16 cellular contexts compared by ENCODE assay signal in genomic region chr17:44039829-44040635, GRCh38. TPM values are rescaled to one million over a fixed set of nuclear protein-coding genes. Genes with fewer than 3 reads are reported as not detected.
A peak's percentile ranks its signal among the peaks of the same experiment; 100 is the strongest.
DNase-seq lines count a peak whose midpoint lies in the region; ATAC-seq, FAIRE-seq and TF ChIP-seq lines count a peak whose summit lies in the region.
"Had no signal": no experiment of that assay in that cellular context is flagged by ENCODE, and none has a peak within 500 bp of the region (broad histone marks: within the 10 kb centered on the region; RNA-seq: fewer than 3 reads in every experiment).

No MANE protein-coding gene starts in this region.

- H3K27me3 Mint-ChIP-seq in activated CD8-positive, alpha-beta T cell treated with anti-CD3 and anti-CD28 coated beads for 36 hours, result no peaks in the 10 kb centered on the region
- no peaks in the 10 kb centered on the region for H3K27me3 Mint-ChIP-seq in osteocyte (ENCODE audit: unreplicated experiment)
- no peaks in the 10 kb centered on the region for H3K27me3 Mint-ChIP-seq in naive thymus-derived CD8-positive, alpha-beta T cell
- H3K27me3 Mint-ChIP-seq: activated naive CD4-positive, alpha-beta T cell treated with anti-CD3 and anti-CD28 coated beads, Interleukin-2, amount 50 U/mL, for 24 hours; naive B cell had no signal

- peaks cover 25% of the 10 kb centered on the region for H3K36me3 ChIP-seq in GM23248 (ENCODE audit: low read depth)

- TF ChIP-seq CTCF in activated CD8-positive, alpha-beta T cell treated with anti-CD3 and anti-CD28 coated beads for 36 hours (IDR thresholded peaks at IDR 0.05), result no peak
- TF ChIP-seq CTCF in fibroblast of the aortic adventitia (IDR thresholded peaks at IDR 0.05; ENCODE audit: insufficient read depth, low read length) (no peak), osteocyte (IDR thresholded peaks at IDR 0.05) (no peak)

- no peaks in the 10 kb centered on the region for H3K9me3 ChIP-seq in GM23248 (ENCODE audit: low read depth)
- H3K9me3 ChIP-seq: BLaER1 treated with 17β-estradiol and CSF1 and Interleukin-3, amounts not matched to agents 10 nM and 100 nM had no signal

- peak overlapping the region; percentile 17 for H3K27ac Mint-ChIP-seq in activated CD8-positive, alpha-beta T cell treated with anti-CD3 and anti-CD28 coated beads for 36 hours
- peak overlapping the region; percentile 18 for H3K27ac Mint-ChIP-seq in osteocyte (ENCODE audit: unreplicated experiment)
- H3K27ac Mint-ChIP-seq in naive thymus-derived CD8-positive, alpha-beta T cell, result peak overlapping the region in 1 of 10 donors; percentile 28
- H3K27ac Mint-ChIP-seq: activated naive CD4-positive, alpha-beta T cell treated with anti-CD3 and anti-CD28 coated beads, Interleukin-2, amount 50 U/mL, for 24 hours; naive B cell had no signal

- H3K4me3 ChIP-seq in GM23248, result no peak overlapping the region
- no peak overlapping the region for H3K4me3 ChIP-seq in fibroblast of the aortic adventitia (ENCODE audit: low read depth, low read length)
- H3K4me3 ChIP-seq: BLaER1 treated with 17β-estradiol and CSF1 and Interleukin-3, amounts not matched to agents 10 nM and 100 nM; SK-N-MC had no signal

- FAIRE-seq in urothelium cell line (lab: Jason Lieb, UNC), result no peak

- intact Hi-C loops in activated CD8-positive, alpha-beta T cell treated with anti-CD3 and anti-CD28 coated beads for 36 hours (cut with micrococcal nuclease), result no loop called here

- H3K9me3 Mint-ChIP-seq in activated CD8-positive, alpha-beta T cell treated with anti-CD3 and anti-CD28 coated beads for 36 hours, result no peaks in the 10 kb centered on the region
- H3K9me3 Mint-ChIP-seq in osteocyte (ENCODE audit: unreplicated experiment), result no peaks in the 10 kb centered on the region
- no peaks in the 10 kb centered on the region for H3K9me3 Mint-ChIP-seq in naive thymus-derived CD8-positive, alpha-beta T cell
- H3K9me3 Mint-ChIP-seq: activated naive CD4-positive, alpha-beta T cell treated with anti-CD3 and anti-CD28 coated beads, Interleukin-2, amount 50 U/mL, for 24 hours; naive B cell had no signal

- peak overlapping the region; percentile 35 for H3K9ac ChIP-seq in GM23248
- H3K9ac ChIP-seq: BLaER1 treated with 17β-estradiol and CSF1 and Interleukin-3, amounts not matched to agents 10 nM and 100 nM had no signal

- H3K79me2 ChIP-seq in GM23248 (ENCODE audit: insufficient read depth), result peaks cover 84% of the 10 kb centered on the region

- peak overlapping the region; percentile 65 for H3K27ac ChIP-seq in GM23248
- H3K27ac ChIP-seq: BLaER1 treated with 17β-estradiol and CSF1 and Interleukin-3, amounts not matched to agents 10 nM and 100 nM; SK-N-MC had no signal

- H2AFZ ChIP-seq in GM23248, result no peak overlapping the region

- H3K36me3 Mint-ChIP-seq in activated CD8-positive, alpha-beta T cell treated with anti-CD3 and anti-CD28 coated beads for 36 hours (ENCODE audit: low read depth), result peaks cover 34% of the 10 kb centered on the region
- H3K36me3 Mint-ChIP-seq in osteocyte (ENCODE audit: unreplicated experiment), result peaks cover 21% of the 10 kb centered on the region
- H3K36me3 Mint-ChIP-seq in naive thymus-derived CD8-positive, alpha-beta T cell, result peaks cover 0 to 61% (median 0%) of the 10 kb centered on the region in 3 donors

- no peak for ATAC-seq in activated CD8-positive, alpha-beta T cell treated with anti-CD3 and anti-CD28 coated beads for 36 hours
- ATAC-seq in HG03135 (IDR thresholded peaks at IDR 0.05; ENCODE audit: unreplicated experiment), result no peak
- no peak for ATAC-seq in naive thymus-derived CD8-positive, alpha-beta T cell

- H3K4me2 ChIP-seq in GM23248 (ENCODE audit: unreplicated experiment), result peak overlapping the region; percentile 28
- H3K4me2 ChIP-seq: BLaER1 treated with 17β-estradiol and CSF1 and Interleukin-3, amounts not matched to agents 10 nM and 100 nM had no signal

- in situ Hi-C loops in GM23248 (cut with MboI), result no loop called here

- H3F3A ChIP-seq in GM23248 (ENCODE audit: insufficient read depth), result peaks cover 48% of the 10 kb centered on the region

- H3K9me2 ChIP-seq in GM23248 (ENCODE audit: insufficient read depth), result no peaks in the 10 kb centered on the region

- CTCF ChIA-PET in activated CD8-positive, alpha-beta T cell treated with anti-CD3 and anti-CD28 coated beads for 36 hours (lab: Charles Lee), result interaction anchor here (0.7 to 3.1 kb wide), 7 partner anchors 10 to 194 kb away, joined by 3 to 16 read pairs (median 4); partner anchors contain the start of gene CD300LG

- H4K20me1 ChIP-seq in GM23248 (ENCODE audit: insufficient read depth), result peaks cover 15% of the 10 kb centered on the region

- peak; percentile 57 for DNase-seq in GM23248
- DNase-seq in activated CD8-positive, alpha-beta T cell treated with anti-CD3 and anti-CD28 coated beads for 36 hours, result no peak
- DNase-seq in fibroblast of the aortic adventitia (ENCODE audit: low read depth), result peak; percentile 60
- DNase-seq in osteocyte (ENCODE audit: extremely low spot score, unreplicated experiment), result no peak
- DNase-seq in naive thymus-derived CD8-positive, alpha-beta T cell, result no peak
- DNase-seq in NCI-H748 (lab: John Stamatoyannopoulos, UW; ENCODE audit: unreplicated experiment), result no peak
- no peak for DNase-seq in urothelium cell line (ENCODE audit: low spot score)
- DNase-seq: GF-D8; MV-4-11; naive B cell; NCI-H82; stimulated activated CD4-positive, alpha-beta T cell treated with anti-CD3 and anti-CD28 coated beads, Interleukin-15, amount 100 ng/mL, for 24 hours had no signal

- POLR2A ChIA-PET in activated CD8-positive, alpha-beta T cell treated with anti-CD3 and anti-CD28 coated beads for 36 hours (lab: Charles Lee), result no interaction called here
- POLR2A ChIA-PET in naive thymus-derived CD8-positive, alpha-beta T cell (lab: Charles Lee), result interaction anchor here (0.7 kb wide), 1 partner anchor 420 kb away, joined by 5 read pairs; no protein-coding TSS in a partner anchor

- no peak overlapping the region for H3K4me3 Mint-ChIP-seq in activated CD8-positive, alpha-beta T cell treated with anti-CD3 and anti-CD28 coated beads for 36 hours
- no peak overlapping the region for H3K4me3 Mint-ChIP-seq in osteocyte (ENCODE audit: unreplicated experiment)
- H3K4me3 Mint-ChIP-seq in naive thymus-derived CD8-positive, alpha-beta T cell, result no peak overlapping the region
- H3K4me3 Mint-ChIP-seq: activated naive CD4-positive, alpha-beta T cell treated with anti-CD3 and anti-CD28 coated beads, Interleukin-2, amount 50 U/mL, for 24 hours had no signal

- peaks cover 17% of the 10 kb centered on the region for H3K4me1 Mint-ChIP-seq in activated CD8-positive, alpha-beta T cell treated with anti-CD3 and anti-CD28 coated beads for 36 hours (ENCODE audit: low read depth)
- H3K4me1 Mint-ChIP-seq in osteocyte (ENCODE audit: unreplicated experiment), result peaks cover 9% of the 10 kb centered on the region
- peaks cover 6 to 20% (median 18%) of the 10 kb centered on the region in 4 donors for H3K4me1 Mint-ChIP-seq in naive thymus-derived CD8-positive, alpha-beta T cell

- no peaks in the 10 kb centered on the region for H3K27me3 ChIP-seq in GM23248 (replicated peaks; ENCODE audit: insufficient read depth)
- H3K27me3 ChIP-seq: BLaER1 treated with 17β-estradiol and CSF1 and Interleukin-3, amounts not matched to agents 10 nM and 100 nM had no signal

- WGBS in GM23248 (ENCODE audit: low coverage in 1 of 2, low lambda C conversion rate in 2 of 2, missing lambda C conversion rate in 2 of 2), 2 experiments, result 63 to 67% methylated on average over 6 of the region's 6 CpGs

- peaks cover 39% of the 10 kb centered on the region for H3K4me1 ChIP-seq in GM23248 (ENCODE audit: insufficient read depth)

RNA-seq across cellular contexts. Expression of gene TMEM101, which starts 25.3 kb away (rescaled TPM):
- total RNA-seq in GM23248 (2014; rRNA removed; shearing (Covaris generic)), result 25.5 and 45.4 TPM in 2 replicates
- polyA plus RNA-seq in GM23248 (2016; fragmentation: Nextera tagmentation; extraction: Ambion mirVana), result 24.4 and 25.0 TPM in 2 replicates
- total RNA-seq in activated CD8-positive, alpha-beta T cell treated with anti-CD3 and anti-CD28 coated beads for 36 hours, result 10 to 100 TPM; 26.1 to 28.5 TPM
- total RNA-seq in fibroblast of the aortic adventitia (ENCODE audit: low replicate concordance), result 28.5 and 41.9 TPM in 2 replicates
- 21.7 and 23.6 TPM in 2 replicates for total RNA-seq in osteocyte
- total RNA-seq in naive thymus-derived CD8-positive, alpha-beta T cell, result 10 to 100 TPM; 26.8 to 27.6 TPM
- 10 to 100 TPM; 23.6 to 28.8 (median 27.1) TPM for polyA plus RNA-seq in naive thymus-derived CD8-positive, alpha-beta T cell

RNA-seq across cellular contexts. Expression of gene LSM12, which starts 26.4 kb away (rescaled TPM):
- 36.1 and 49.4 TPM in 2 replicates for total RNA-seq in GM23248 (2014; rRNA removed; shearing (Covaris generic))
- polyA plus RNA-seq in GM23248 (2016; fragmentation: Nextera tagmentation; extraction: Ambion mirVana), result 122 and 125 TPM in 2 replicates
- total RNA-seq in activated CD8-positive, alpha-beta T cell treated with anti-CD3 and anti-CD28 coated beads for 36 hours, result 100 to 1,000 TPM; 104 to 110 TPM
- total RNA-seq in fibroblast of the aortic adventitia (ENCODE audit: low replicate concordance) (13.2 and 77.5 TPM in 2 replicates), osteocyte (49.3 and 49.5 TPM in 2 replicates)
- total RNA-seq in naive thymus-derived CD8-positive, alpha-beta T cell, result 10 to 100 TPM; 33.3 to 36.0 TPM
- 10 to 100 TPM; 63.4 to 82.6 (median 66.7) TPM for polyA plus RNA-seq in naive thymus-derived CD8-positive, alpha-beta T cell

RNA-seq across cellular contexts. Expression of gene G6PC3, which starts 30.5 kb away (rescaled TPM):
- total RNA-seq in GM23248 (2014; rRNA removed; shearing (Covaris generic)), result 57.4 and 68.5 TPM in 2 replicates
- 121 and 128 TPM in 2 replicates for polyA plus RNA-seq in GM23248 (2016; fragmentation: Nextera tagmentation; extraction: Ambion mirVana)
- 10 to 100 TPM; 20.2 to 20.7 TPM for total RNA-seq in activated CD8-positive, alpha-beta T cell treated with anti-CD3 and anti-CD28 coated beads for 36 hours
- total RNA-seq in fibroblast of the aortic adventitia (ENCODE audit: low replicate concordance) (9.5 and 38.9 TPM in 2 replicates), osteocyte (60.3 TPM in 2 replicates)
- total RNA-seq in naive thymus-derived CD8-positive, alpha-beta T cell, result 10 to 100 TPM; 15.0 to 19.1 TPM
- 10 to 100 TPM; 25.5 to 31.3 (median 26.6) TPM for polyA plus RNA-seq in naive thymus-derived CD8-positive, alpha-beta T cell

RNA-seq across cellular contexts. Expression of gene NAGS, which starts 35.6 kb away (rescaled TPM):
- 1.8 and 2.8 TPM in 2 replicates for total RNA-seq in GM23248 (2014; rRNA removed; shearing (Covaris generic))
- polyA plus RNA-seq in GM23248 (2016; fragmentation: Nextera tagmentation; extraction: Ambion mirVana), result 1.6 and 2.3 TPM in 2 replicates
- 1 to 10 TPM; 1.7 to 2.4 TPM for total RNA-seq in activated CD8-positive, alpha-beta T cell treated with anti-CD3 and anti-CD28 coated beads for 36 hours
- 0.16 and 2.5 TPM in 2 replicates for total RNA-seq in fibroblast of the aortic adventitia (ENCODE audit: low replicate concordance)
- 0.29 and 0.78 TPM in 2 replicates for total RNA-seq in osteocyte
- under 1 TPM; 0.19 to 0.96 TPM for total RNA-seq in naive thymus-derived CD8-positive, alpha-beta T cell
- under 1 TPM; 0.39 to 0.62 (median 0.59) TPM for polyA plus RNA-seq in naive thymus-derived CD8-positive, alpha-beta T cell

Comparison
In these comparisons a context has a peak if more than half of its experiments do, and no peak if none do; other contexts are left out.
1. DNase-seq: peak in GM23248 (single experiment) and fibroblast of the aortic adventitia (single experiment); none in activated CD8-positive, alpha-beta T cell treated with anti-CD3 and anti-CD28 coated beads for 36 hours (single experiment), osteocyte (single experiment), naive thymus-derived CD8-positive, alpha-beta T cell (0 of 10), NCI-H748 (single experiment) and urothelium cell line (single experiment).